Comparison of ENCODE assay signal across 1 cellular context in the genomic region with DNA sequence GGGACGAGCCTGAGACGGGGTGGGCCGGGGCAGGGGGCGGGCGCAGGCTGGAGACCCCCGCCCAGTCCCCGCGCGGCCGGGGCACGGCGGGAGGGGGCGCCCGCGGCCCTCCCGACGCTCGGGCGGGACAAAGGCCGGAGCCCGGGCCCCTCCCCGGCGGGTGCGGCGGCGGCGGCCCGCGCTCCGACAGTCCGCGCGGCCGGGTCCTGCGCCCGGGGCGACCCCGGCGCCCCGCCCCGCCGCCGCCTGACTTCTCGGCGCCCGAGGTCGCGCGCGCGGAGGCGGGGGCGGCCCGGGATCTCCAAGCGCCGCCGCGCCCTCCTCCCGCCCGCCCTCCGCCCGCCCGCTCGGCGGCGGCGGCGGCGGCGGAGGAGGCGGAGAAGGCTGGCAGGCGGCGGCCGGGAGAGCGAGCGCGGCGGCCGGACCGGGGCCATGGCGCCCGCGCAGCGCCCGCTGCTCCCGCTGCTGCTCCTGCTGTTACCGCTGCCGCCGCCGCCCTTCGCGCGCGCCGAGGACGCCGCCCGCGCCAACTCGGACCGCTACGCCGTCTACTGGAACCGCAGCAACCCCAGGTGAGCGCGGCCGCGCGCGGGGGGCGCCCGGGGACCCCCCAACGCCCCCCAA.
TF ChIP-seq lines count a peak whose summit lies in the region.

A gene (plus strand): TSS at position 137 of the 624 bp plus-strand sequence. CDS start 296 bp downstream, at position 433.

TF ChIP-seq in K562, 482 proteins besides CTCF, POLR2A, EP300 and RAD21 (continued from another document):
- TF ChIP-seq, protein P1, sequence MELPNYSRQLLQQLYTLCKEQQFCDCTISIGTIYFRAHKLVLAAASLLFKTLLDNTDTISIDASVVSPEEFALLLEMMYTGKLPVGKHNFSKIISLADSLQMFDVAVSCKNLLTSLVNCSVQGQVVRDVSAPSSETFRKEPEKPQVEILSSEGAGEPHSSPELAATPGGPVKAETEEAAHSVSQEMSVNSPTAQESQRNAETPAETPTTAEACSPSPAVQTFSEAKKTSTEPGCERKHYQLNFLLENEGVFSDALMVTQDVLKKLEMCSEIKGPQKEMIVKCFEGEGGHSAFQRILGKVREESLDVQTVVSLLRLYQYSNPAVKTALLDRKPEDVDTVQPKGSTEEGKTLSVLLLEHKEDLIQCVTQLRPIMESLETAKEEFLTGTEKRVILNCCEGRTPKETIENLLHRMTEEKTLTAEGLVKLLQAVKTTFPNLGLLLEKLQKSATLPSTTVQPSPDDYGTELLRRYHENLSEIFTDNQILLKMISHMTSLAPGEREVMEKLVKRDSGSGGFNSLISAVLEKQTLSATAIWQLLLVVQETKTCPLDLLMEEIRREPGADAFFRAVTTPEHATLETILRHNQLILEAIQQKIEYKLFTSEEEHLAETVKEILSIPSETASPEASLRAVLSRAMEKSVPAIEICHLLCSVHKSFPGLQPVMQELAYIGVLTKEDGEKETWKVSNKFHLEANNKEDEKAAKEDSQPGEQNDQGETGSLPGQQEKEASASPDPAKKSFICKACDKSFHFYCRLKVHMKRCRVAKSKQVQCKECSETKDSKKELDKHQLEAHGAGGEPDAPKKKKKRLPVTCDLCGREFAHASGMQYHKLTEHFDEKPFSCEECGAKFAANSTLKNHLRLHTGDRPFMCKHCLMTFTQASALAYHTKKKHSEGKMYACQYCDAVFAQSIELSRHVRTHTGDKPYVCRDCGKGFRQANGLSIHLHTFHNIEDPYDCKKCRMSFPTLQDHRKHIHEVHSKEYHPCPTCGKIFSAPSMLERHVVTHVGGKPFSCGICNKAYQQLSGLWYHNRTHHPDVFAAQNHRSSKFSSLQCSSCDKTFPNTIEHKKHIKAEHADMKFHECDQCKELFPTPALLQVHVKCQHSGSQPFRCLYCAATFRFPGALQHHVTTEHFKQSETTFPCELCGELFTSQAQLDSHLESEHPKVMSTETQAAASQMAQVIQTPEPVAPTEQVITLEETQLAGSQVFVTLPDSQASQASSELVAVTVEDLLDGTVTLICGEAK (IDR thresholded peaks at IDR 0.05): no peak
- TF ChIP-seq, protein P1 (CRISPR knock-in tag; IDR thresholded peaks at IDR 0.05): no peak
- TF ChIP-seq, protein P2, sequence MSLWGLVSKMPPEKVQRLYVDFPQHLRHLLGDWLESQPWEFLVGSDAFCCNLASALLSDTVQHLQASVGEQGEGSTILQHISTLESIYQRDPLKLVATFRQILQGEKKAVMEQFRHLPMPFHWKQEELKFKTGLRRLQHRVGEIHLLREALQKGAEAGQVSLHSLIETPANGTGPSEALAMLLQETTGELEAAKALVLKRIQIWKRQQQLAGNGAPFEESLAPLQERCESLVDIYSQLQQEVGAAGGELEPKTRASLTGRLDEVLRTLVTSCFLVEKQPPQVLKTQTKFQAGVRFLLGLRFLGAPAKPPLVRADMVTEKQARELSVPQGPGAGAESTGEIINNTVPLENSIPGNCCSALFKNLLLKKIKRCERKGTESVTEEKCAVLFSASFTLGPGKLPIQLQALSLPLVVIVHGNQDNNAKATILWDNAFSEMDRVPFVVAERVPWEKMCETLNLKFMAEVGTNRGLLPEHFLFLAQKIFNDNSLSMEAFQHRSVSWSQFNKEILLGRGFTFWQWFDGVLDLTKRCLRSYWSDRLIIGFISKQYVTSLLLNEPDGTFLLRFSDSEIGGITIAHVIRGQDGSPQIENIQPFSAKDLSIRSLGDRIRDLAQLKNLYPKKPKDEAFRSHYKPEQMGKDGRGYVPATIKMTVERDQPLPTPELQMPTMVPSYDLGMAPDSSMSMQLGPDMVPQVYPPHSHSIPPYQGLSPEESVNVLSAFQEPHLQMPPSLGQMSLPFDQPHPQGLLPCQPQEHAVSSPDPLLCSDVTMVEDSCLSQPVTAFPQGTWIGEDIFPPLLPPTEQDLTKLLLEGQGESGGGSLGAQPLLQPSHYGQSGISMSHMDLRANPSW (CRISPR knock-in tag; IDR thresholded peaks at IDR 0.05): no peak
- TF ChIP-seq, protein P3, sequence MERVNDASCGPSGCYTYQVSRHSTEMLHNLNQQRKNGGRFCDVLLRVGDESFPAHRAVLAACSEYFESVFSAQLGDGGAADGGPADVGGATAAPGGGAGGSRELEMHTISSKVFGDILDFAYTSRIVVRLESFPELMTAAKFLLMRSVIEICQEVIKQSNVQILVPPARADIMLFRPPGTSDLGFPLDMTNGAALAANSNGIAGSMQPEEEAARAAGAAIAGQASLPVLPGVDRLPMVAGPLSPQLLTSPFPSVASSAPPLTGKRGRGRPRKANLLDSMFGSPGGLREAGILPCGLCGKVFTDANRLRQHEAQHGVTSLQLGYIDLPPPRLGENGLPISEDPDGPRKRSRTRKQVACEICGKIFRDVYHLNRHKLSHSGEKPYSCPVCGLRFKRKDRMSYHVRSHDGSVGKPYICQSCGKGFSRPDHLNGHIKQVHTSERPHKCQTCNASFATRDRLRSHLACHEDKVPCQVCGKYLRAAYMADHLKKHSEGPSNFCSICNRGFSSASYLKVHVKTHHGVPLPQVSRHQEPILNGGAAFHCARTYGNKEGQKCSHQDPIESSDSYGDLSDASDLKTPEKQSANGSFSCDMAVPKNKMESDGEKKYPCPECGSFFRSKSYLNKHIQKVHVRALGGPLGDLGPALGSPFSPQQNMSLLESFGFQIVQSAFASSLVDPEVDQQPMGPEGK (CRISPR knock-in tag; IDR thresholded peaks at IDR 0.05; ENCODE audit: borderline replicate concordance): no peak
- no peak for TF ChIP-seq NELFE (IDR thresholded peaks at IDR 0.05; ENCODE audit: insufficient read depth, insufficient read length)
- TF ChIP-seq GTF2E2 (tag; IDR thresholded peaks at IDR 0.05): no peak
- no peak for TF ChIP-seq SMAD1 (IDR thresholded peaks at IDR 0.05; ENCODE audit: low read depth, low read length, partially characterized antibody)
- no peak for TF ChIP-seq BCOR (IDR thresholded peaks at IDR 0.05)
- TF ChIP-seq, protein P4, sequence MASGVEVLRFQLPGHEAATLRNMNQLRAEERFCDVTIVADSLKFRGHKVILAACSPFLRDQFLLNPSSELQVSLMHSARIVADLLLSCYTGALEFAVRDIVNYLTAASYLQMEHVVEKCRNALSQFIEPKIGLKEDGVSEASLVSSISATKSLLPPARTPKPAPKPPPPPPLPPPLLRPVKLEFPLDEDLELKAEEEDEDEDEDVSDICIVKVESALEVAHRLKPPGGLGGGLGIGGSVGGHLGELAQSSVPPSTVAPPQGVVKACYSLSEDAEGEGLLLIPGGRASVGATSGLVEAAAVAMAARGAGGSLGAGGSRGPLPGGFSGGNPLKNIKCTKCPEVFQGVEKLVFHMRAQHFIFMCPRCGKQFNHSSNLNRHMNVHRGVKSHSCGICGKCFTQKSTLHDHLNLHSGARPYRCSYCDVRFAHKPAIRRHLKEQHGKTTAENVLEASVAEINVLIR (CRISPR knock-in tag; IDR thresholded peaks at IDR 0.05): no peak
- TF ChIP-seq EP400 (IDR thresholded peaks at IDR 0.05): no peak
- TF ChIP-seq, protein P5, sequence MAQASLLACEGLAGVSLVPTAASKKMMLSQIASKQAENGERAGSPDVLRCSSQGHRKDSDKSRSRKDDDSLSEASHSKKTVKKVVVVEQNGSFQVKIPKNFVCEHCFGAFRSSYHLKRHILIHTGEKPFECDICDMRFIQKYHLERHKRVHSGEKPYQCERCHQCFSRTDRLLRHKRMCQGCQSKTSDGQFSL (CRISPR knock-in tag; IDR thresholded peaks at IDR 0.05): no peak
- TF ChIP-seq, protein P5 (tag; IDR thresholded peaks at IDR 0.05): no peak
- TF ChIP-seq EWSR1 (IDR thresholded peaks at IDR 0.05; ENCODE audit: borderline replicate concordance, low read depth, partially characterized antibody): no peak
- no peak for TF ChIP-seq NRF1 (conservative IDR thresholded peaks at IDR 0.05 in 1 of 2, IDR thresholded peaks at IDR 0.05 in 1 of 2)
- no peak for TF ChIP-seq ZC3H8 (IDR thresholded peaks at IDR 0.05)
- no peak for TF ChIP-seq SP1 (CRISPR knock-in tag; IDR thresholded peaks at IDR 0.05)
